Comparison of ENCODE assay signal across 8 cellular contexts in genomic region chr12:122020795-122021192, GRCh38. TPM values are rescaled to one million over a fixed set of nuclear protein-coding genes. Genes with fewer than 3 reads are reported as not detected.
DNase-seq lines count a peak whose midpoint lies in the region; ATAC-seq and TF ChIP-seq lines count a peak whose summit lies in the region.

No MANE protein-coding gene starts in this region.

- TF ChIP-seq CTCF in AG04450 (IDR thresholded peaks at IDR 0.05; ENCODE audit: low read depth, low read length): no peak
- no peak for TF ChIP-seq CTCF in brain microvascular endothelial cell (IDR thresholded peaks at IDR 0.05; ENCODE audit: low read depth, low read length, missing control alignments)
- TF ChIP-seq CTCF in GM13977 (IDR thresholded peaks at IDR 0.05; ENCODE audit: extremely low read depth, insufficient read depth, missing control alignments): no peak

- H3K4me3 ChIP-seq in AG04450 (ENCODE audit: low read depth, low read length): peak overlapping the region; percentile 62
- H3K4me3 ChIP-seq in HUES48 (ENCODE audit: low read depth, low read length): peak overlapping the region; percentile 78
- peak overlapping the region; percentile 64 for H3K4me3 ChIP-seq in brain microvascular endothelial cell (ENCODE audit: low read depth, low read length)
- H3K4me3 ChIP-seq in muscle layer of colon (ENCODE audit: low read depth in 1 of 2, low read length in 2 of 2): peak overlapping the region; percentile 52 to 61

- ATAC-seq in GM18873 (IDR thresholded peaks at IDR 0.05; ENCODE audit: low FRiP score, unreplicated experiment) (no peak), HG03280 (IDR thresholded peaks at IDR 0.05; ENCODE audit: unreplicated experiment) (no peak), HG03457 (IDR thresholded peaks at IDR 0.05; ENCODE audit: unreplicated experiment) (no peak)

- POLR2A ChIA-PET in AG04450 (lab: Yijun Ruan, JAX): no interaction called here

- no peak for DNase-seq in AG04450 (ENCODE audit: low read depth, low spot score)
- DNase-seq in brain microvascular endothelial cell: no peak
- no peak for DNase-seq in GM13977 (ENCODE audit: low spot score)

- H3K9me3 ChIP-seq in AG04450 (ENCODE audit: control insufficient read depth, insufficient read depth, low read length) (peaks cover 4% of the 10 kb centered on the region), HUES48 (ENCODE audit: control insufficient read depth, insufficient read depth, low read length) (no peaks in the 10 kb centered on the region), muscle layer of colon (ENCODE audit: low read length) (no peaks in the 10 kb centered on the region)

- H3K36me3 ChIP-seq in HUES48 (ENCODE audit: control insufficient read depth, insufficient read depth, low read length) (no peaks in the 10 kb centered on the region), brain microvascular endothelial cell (replicated peaks) (no peaks in the 10 kb centered on the region), muscle layer of colon (ENCODE audit: insufficient read depth, low read length) (no peaks in the 10 kb centered on the region)

- no peak overlapping the region for H3K9ac ChIP-seq in HUES48 (ENCODE audit: low read depth, low read length)
- no peak overlapping the region for H3K9ac ChIP-seq in muscle layer of colon (ENCODE audit: low read length)

- H3K27me3 ChIP-seq in AG04450 (ENCODE audit: control insufficient read depth, insufficient read depth, low read length) (no peaks in the 10 kb centered on the region), HUES48 (ENCODE audit: control insufficient read depth, insufficient read depth, low read length) (peaks cover 26% of the 10 kb centered on the region), brain microvascular endothelial cell (replicated peaks) (no peaks in the 10 kb centered on the region), muscle layer of colon (ENCODE audit: control insufficient read depth in 1 of 2, insufficient read depth in 2 of 2, low read length in 2 of 2) (no peaks in the 10 kb centered on the region)

- CTCF ChIA-PET in AG04450 (lab: Charles Lee): no interaction called here

- peak overlapping the region; percentile 21 for H3K27ac ChIP-seq in AG04450 (ENCODE audit: low read depth, low read length)
- no peak overlapping the region for H3K27ac ChIP-seq in HUES48 (ENCODE audit: low read depth, low read length)
- H3K27ac ChIP-seq in brain microvascular endothelial cell: no peak overlapping the region
- peak overlapping the region; percentile 58 for H3K27ac ChIP-seq in muscle layer of colon (ENCODE audit: low read depth, low read length)

- in situ Hi-C loops in brain microvascular endothelial cell (cut with HindIII; ENCODE audit: low pct_ligation_motif_present, low sequenced_read_pairs): no loop called here
- in situ Hi-C loops in GM13977 (cut with MboI; ENCODE audit: low pct_unique_long_range_greater_than_20kb, low sequenced_read_pairs, unreplicated experiment): no loop called here

- no peaks in the 10 kb centered on the region for H3K4me1 ChIP-seq in HUES48 (ENCODE audit: control insufficient read depth, insufficient read depth, low read length)
- peaks cover 13% of the 10 kb centered on the region for H3K4me1 ChIP-seq in muscle layer of colon (ENCODE audit: insufficient read depth, low read length)

RNA-seq across cellular contexts. Expression of gene BCL7A, which starts 0.9 kb away (rescaled TPM):
- polyA plus RNA-seq in AG04450 (2011; rRNA removed): 4.4 and 4.6 TPM in 2 replicates
- 3.6 and 4.0 TPM in 2 replicates for polyA minus RNA-seq in AG04450 (2011; rRNA and poly(A)+ RNA removed)

RNA-seq across cellular contexts. Expression of gene MLXIP, which starts 57.8 kb away (rescaled TPM):
- polyA plus RNA-seq in AG04450 (2011; rRNA removed): 5.8 and 8.4 TPM in 2 replicates
- 11.4 and 11.9 TPM in 2 replicates for polyA minus RNA-seq in AG04450 (2011; rRNA and poly(A)+ RNA removed)

Comparison
In these comparisons a context has a peak if more than half of its experiments do, and no peak if none do; other contexts are left out.
1. H3K27ac ChIP-seq: peak in AG04450 (single experiment) and muscle layer of colon (single experiment); none in HUES48 (single experiment) and brain microvascular endothelial cell (single experiment).
2. Peak in every context shown above with its lines, with median percentiles within 50 percentile points of each other: H3K4me3 ChIP-seq.